In genomic region chr16:8167436-8167835, GRCh38 we compare ENCODE assay signal across 4 cellular contexts.
"Had no signal": no experiment of that assay in that cellular context is flagged by ENCODE, and none has a peak within 500 bp of the region (broad histone marks: within the 10 kb centered on the region; RNA-seq: fewer than 3 reads in every experiment).

No MANE protein-coding gene starts in this region.

- H3K4me1 Mint-ChIP-seq: GM23338, H9 had no signal

- H3K27ac Mint-ChIP-seq: GM23338, H9 had no signal

- H3K4me2 ChIP-seq: GM23338 had no signal

- ATAC-seq: GM23338 had no signal

- H3K4me3 ChIP-seq: GM23338 had no signal

- H2AFZ ChIP-seq: GM23338 had no signal

- H3K4me3 Mint-ChIP-seq: GM23338, H9 had no signal

- H3K9me3 Mint-ChIP-seq: H9 had no signal

- DNase-seq: H9, HCEC 1CT, IMR-90 had no signal
